Comparison of ENCODE assay signal across 20 cellular contexts in the genomic region with DNA sequence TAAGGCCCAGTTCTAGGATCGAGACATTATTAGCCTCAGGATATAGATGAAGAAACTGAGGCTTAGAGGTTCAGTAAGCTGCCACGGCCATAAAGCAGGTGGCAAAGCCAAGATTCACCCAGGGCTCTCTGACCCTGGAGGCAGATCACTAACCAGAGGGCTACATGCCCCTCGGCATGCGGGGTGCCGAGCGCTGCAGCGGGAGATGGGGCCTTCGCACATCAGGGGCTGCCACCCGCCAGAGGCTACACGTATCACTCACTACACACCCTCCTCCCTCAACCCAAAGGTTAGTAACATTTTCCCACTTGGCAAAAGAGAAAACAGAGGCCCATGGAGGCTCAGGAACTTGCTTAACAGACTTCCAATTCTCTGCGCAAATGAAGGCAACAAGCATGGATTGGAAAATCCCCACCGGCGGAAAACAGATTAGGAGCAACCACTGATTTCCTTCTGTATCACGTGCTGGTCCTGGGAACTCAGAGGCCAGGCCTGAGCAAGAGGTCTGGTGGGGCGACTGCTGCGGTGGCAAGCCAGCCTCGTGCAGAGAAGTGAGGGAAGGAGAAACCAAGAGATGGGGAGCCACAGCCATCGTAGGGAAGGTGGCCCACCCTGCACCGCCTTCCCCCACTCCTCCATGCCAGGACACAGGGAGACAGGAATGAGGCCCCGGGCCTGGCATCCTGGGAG. TPM values are rescaled to one million over a fixed set of nuclear protein-coding genes. Genes with fewer than 3 reads are reported as not detected.
A peak's percentile ranks its signal among the peaks of the same experiment; 100 is the strongest.
DNase-seq lines count a peak whose midpoint lies in the region; ATAC-seq and TF ChIP-seq lines count a peak whose summit lies in the region.
"Had no signal": no experiment of that assay in that cellular context is flagged by ENCODE, and none has a peak within 500 bp of the region (broad histone marks: within the 10 kb centered on the region; RNA-seq: fewer than 3 reads in every experiment).

No MANE protein-coding gene starts in this region.

- no peak overlapping the region for H3K4me2 ChIP-seq in PC-3 (ENCODE audit: low read length)
- H3K4me2 ChIP-seq: PC-9, smooth muscle cell had no signal

- H2AFZ ChIP-seq in PC-3 (ENCODE audit: low read length) = no peak overlapping the region
- H2AFZ ChIP-seq: PC-9 had no signal

- peaks cover 18% of the 10 kb centered on the region for H3K27me3 Mint-ChIP-seq in nephron (ENCODE audit: low read depth)

- H3K27ac ChIP-seq in right atrium auricular region (peak overlapping the region in 1 of 2 donors; percentile 72), suprapubic skin (peak overlapping the region; percentile 7), PC-3 (ENCODE audit: low read length) (no peak overlapping the region)
- H3K27ac ChIP-seq: ovary, PC-9 had no signal

- no peaks in the 10 kb centered on the region for H3K36me3 Mint-ChIP-seq in nephron (ENCODE audit: low read depth)
- H3K36me3 Mint-ChIP-seq: CD14-positive monocyte had no signal

- H3K9me3 ChIP-seq in right atrium auricular region = no peaks in the 10 kb centered on the region
- no peaks in the 10 kb centered on the region for H3K9me3 ChIP-seq in suprapubic skin
- H3K9me3 ChIP-seq in PC-3 (ENCODE audit: low read length) = no peaks in the 10 kb centered on the region
- H3K9me3 ChIP-seq: left lung, ovary, thyroid gland had no signal

- peaks cover 99% of the 10 kb centered on the region for H3K79me2 ChIP-seq in PC-3 (ENCODE audit: low read length)

- TF ChIP-seq CTCF in right atrium auricular region (IDR thresholded peaks at IDR 0.05) (no peak), nephron (IDR thresholded peaks at IDR 0.05; ENCODE audit: unreplicated experiment in 3 of 3) (no peak), suprapubic skin (IDR thresholded peaks at IDR 0.05) (no peak), PC-3 (conservative IDR thresholded peaks at IDR 0.05; ENCODE audit: low read depth, low read length) (no peak)

- H3K4me1 ChIP-seq in right atrium auricular region (peaks cover 2 to 97% of the 10 kb centered on the region in 2 donors), suprapubic skin (peaks cover 52% of the 10 kb centered on the region), PC-3 (ENCODE audit: insufficient read depth, low read length) (peaks cover 28% of the 10 kb centered on the region)

- H3K4me3 ChIP-seq in right atrium auricular region (no peak overlapping the region), suprapubic skin (no peak overlapping the region), PC-3 (ENCODE audit: low read length) (no peak overlapping the region)
- H3K4me3 ChIP-seq: left lung, ovary, PC-9, smooth muscle cell, thyroid gland had no signal

- H3K27ac Mint-ChIP-seq in nephron = peak overlapping the region in 2 of 3 experiments; percentile 2 to 52
- H3K27ac Mint-ChIP-seq: CD14-positive monocyte had no signal

- ATAC-seq in Right ventricle myocardium inferior (no peak), GM21381 (IDR thresholded peaks at IDR 0.05; ENCODE audit: unreplicated experiment) (no peak), PC-3 (no peak)
- ATAC-seq: activated CD4-positive, CD25-positive, alpha-beta regulatory T cell treated with anti-CD3 and anti-CD28 coated beads, Interleukin-2, amount 50 U/mL, for 24 hours; left lung had no signal

- BruUV-seq in PC-3 (replicated peaks; lab: Mats Ljungman, UMichigan) = no TSS peak

- no peak overlapping the region for H3K9ac ChIP-seq in PC-3 (ENCODE audit: low read length)

- H3K27me3 ChIP-seq in right atrium auricular region (no peaks in the 10 kb centered on the region), suprapubic skin (peaks cover 2% of the 10 kb centered on the region), PC-3 (ENCODE audit: low read length) (no peaks in the 10 kb centered on the region)
- H3K27me3 ChIP-seq: ovary, thyroid gland had no signal

- H4K20me1 ChIP-seq in PC-3 (ENCODE audit: low read length) = peaks cover 68% of the 10 kb centered on the region

- 87% methylated on average over 14 of the region's 20 CpGs for WGBS in suprapubic skin

- H3K4me3 Mint-ChIP-seq in nephron = peak overlapping the region in 1 of 3 experiments; percentile 10
- H3K4me3 Mint-ChIP-seq: CD14-positive monocyte had no signal

- CTCF ChIA-PET in PC-3 (lab: Charles Lee) = no interaction called here

- TF ChIP-seq POLR2A in suprapubic skin (IDR thresholded peaks at IDR 0.05) = no peak

- no peaks in the 10 kb centered on the region for H3K9me3 Mint-ChIP-seq in nephron

- DNase-seq in Right ventricle myocardium inferior (ENCODE audit: missing footprints) (peak; percentile 70), right atrium auricular region (ENCODE audit: low spot score) (no peak), epidermal melanocyte (ENCODE audit: insufficient read length, low spot score) (peak; percentile 64), suprapubic skin (ENCODE audit: low spot score in 2 of 2) (no peak), germinal center (ENCODE audit: low spot score) (no peak), PC-3 (no peak)
- DNase-seq: 8988T; DMS53; left lung; PC-9; stimulated activated CD8-positive, alpha-beta memory T cell treated with anti-CD3 and anti-CD28 coated beads, Interleukin-4, amount 100 ng/mL, for 48 hours; thyroid gland had no signal

- TF ChIP-seq EP300 in suprapubic skin (IDR thresholded peaks at IDR 0.05) = no peak

- H3K4me1 Mint-ChIP-seq in nephron = peaks cover 47% of the 10 kb centered on the region

- POLR2A ChIA-PET in PC-3 (lab: Charles Lee; ENCODE audit: unreplicated experiment) = no interaction called here

- no peaks in the 10 kb centered on the region for H3F3A ChIP-seq in PC-3 (ENCODE audit: low read length, unreplicated experiment)

- intact Hi-C loops in Right ventricle myocardium inferior (cut with DNase I) (no loop called here), PC-3 (cut with micrococcal nuclease) (no loop called here)

- H3K36me3 ChIP-seq in right atrium auricular region (no peaks in the 10 kb centered on the region), suprapubic skin (no peaks in the 10 kb centered on the region), PC-3 (ENCODE audit: low read depth, low read length) (no peaks in the 10 kb centered on the region)
- H3K36me3 ChIP-seq: left lung, ovary, thyroid gland had no signal

- H3K9me2 ChIP-seq in PC-3 (replicated peaks; ENCODE audit: low read length) = no peaks in the 10 kb centered on the region

RNA-seq across cellular contexts. Expression of gene CCDC85C, which starts 6.0 kb away (rescaled TPM):
- total RNA-seq in Right ventricle myocardium inferior (53.1 TPM), right atrium auricular region (10 to 100 TPM; 17.1 to 17.7 TPM), suprapubic skin (10 to 100 TPM; 18.8 to 53.2 (median 48.0) TPM), PC-3 (2014; rRNA removed) (36.4 and 44.6 TPM in 2 replicates)

RNA-seq across cellular contexts. Expression of gene HHIPL1, which starts 46.9 kb away (rescaled TPM):
- total RNA-seq in Right ventricle myocardium inferior (1.5 TPM), right atrium auricular region (1 to 10 TPM; 1.8 to 2.4 TPM), suprapubic skin (1 to 10 TPM in 1 of 4 donors, under 1 TPM in 3; 0.13 to 4.7 (median 0.56) TPM), PC-3 (2014; rRNA removed) (0.84 and 0.92 TPM in 2 replicates)
- total RNA-seq: activated CD8-positive, alpha-beta memory T cell treated with anti-CD3 and anti-CD28 coated beads for 36 hours; HT1080 had no signal

Comparison
In these comparisons a context has a peak if more than half of its experiments do, and no peak if none do; other contexts are left out.
1. DNase-seq: peak in Right ventricle myocardium inferior (single experiment) and epidermal melanocyte (single experiment); none in right atrium auricular region (single experiment), suprapubic skin (0 of 2), germinal center (single experiment) and PC-3 (single experiment).